Comparison of ENCODE assay signal across 8 cellular contexts in genomic region chr11:63917685-63918523, GRCh38. TPM values are rescaled to one million over a fixed set of nuclear protein-coding genes. Genes with fewer than 3 reads are reported as not detected.
DNase-seq lines count a peak whose midpoint lies in the region; ATAC-seq, FAIRE-seq and TF ChIP-seq lines count a peak whose summit lies in the region.

No MANE protein-coding gene starts in this region.

- no peak overlapping the region for H2AFZ ChIP-seq in H1 (ENCODE audit: low read length)

- peak overlapping the region; percentile 96 for H3K4ac ChIP-seq in H1 (replicated peaks; ENCODE audit: insufficient read length, low read depth, low read length)

- intact Hi-C loops in transverse colon (cut with DNase I; ENCODE audit: low total_unique reads): no loop called here

- H3K4me1 ChIP-seq in H1 (replicated peaks in 1 of 4; ENCODE audit: control insufficient read depth in 3 of 4, insufficient read depth in 4 of 4, low read length in 3 of 4): peaks cover 2 to 37% (median 31%) of the 10 kb centered on the region in 4 experiments
- peaks cover 29% of the 10 kb centered on the region for H3K4me1 ChIP-seq in mesodermal cell (ENCODE audit: control insufficient read depth, insufficient read depth, low read length, poor library complexity, severe bottlenecking)
- peaks cover 42 to 52% (median 49%) of the 10 kb centered on the region in 4 donors for H3K4me1 ChIP-seq in transverse colon

- H3K36me3 ChIP-seq in WERI-Rb-1 (peaks cover 21% of the 10 kb centered on the region), H1 (ENCODE audit: control insufficient read depth in 2 of 4, insufficient read depth in 4 of 4, low read length in 3 of 4) (peaks cover 10 to 19% (median 15%) of the 10 kb centered on the region in 4 experiments; a peak in 5 of 8 replicates), mesodermal cell (ENCODE audit: control insufficient read depth, insufficient read depth, low read length) (peaks cover 19% of the 10 kb centered on the region), transverse colon (no peaks in the 10 kb centered on the region)

- in situ Hi-C loops in transverse colon (cut with MboI; ENCODE audit: low pct_ligation_motif_present in 1 of 4, low pct_unique_long_range_greater_than_20kb in 1 of 4, low sequenced_read_pairs in 3 of 4): no loop called here

- peaks cover 3 to 29% of the 10 kb centered on the region in 2 experiments; a peak in 3 of 4 replicates for H3K79me2 ChIP-seq in H1 (ENCODE audit: control insufficient read depth in 1 of 2, insufficient read depth in 2 of 2, low read length in 2 of 2)

- peak overlapping the region; percentile 100 for H3K18ac ChIP-seq in H1 (ENCODE audit: extremely low read depth, low read length)

- no peak for TF ChIP-seq CTCF in WERI-Rb-1 (IDR thresholded peaks at IDR 0.05; ENCODE audit: low read depth, low read length)
- TF ChIP-seq CTCF in H1 (IDR thresholded peaks at IDR 0.05; ENCODE audit: control extremely low read depth in 1 of 3, insufficient read depth in 1 of 3, low read depth in 1 of 3, low read length in 3 of 3): 0 out of 4 replicates have a peak, but pooled peaks of 1 of the 3 experiments have one; percentile 2
- TF ChIP-seq CTCF in transverse colon (IDR thresholded peaks at IDR 0.05): no peak

- TF ChIP-seq RAD21 in H1 (IDR thresholded peaks at IDR 0.05 in 1 of 2, conservative IDR thresholded peaks at IDR 0.05 in 1 of 2; ENCODE audit: low read depth in 2 of 2, low read length in 2 of 2): no peak; a peak in 1 of 4 replicates

- TF ChIP-seq POLR2A in H1 (IDR thresholded peaks at IDR 0.05; ENCODE audit: control extremely low read depth in 1 of 2, low read depth in 2 of 2, low read length in 2 of 2) (peak in 1 of 2 experiments; percentile 75; a peak in 2 of 3 replicates), transverse colon (IDR thresholded peaks at IDR 0.05) (no peak)

- ATAC-seq in HG02571 (IDR thresholded peaks at IDR 0.05; ENCODE audit: unreplicated experiment) (no peak), GM21381 (IDR thresholded peaks at IDR 0.05; ENCODE audit: unreplicated experiment) (no peak)

- H3K4me2 ChIP-seq in H1 (ENCODE audit: insufficient read depth in 1 of 2, low read depth in 2 of 2, low read length in 2 of 2): peak overlapping the region; percentile 89 to 97

- H2BK5ac ChIP-seq in H1 (ENCODE audit: low read depth, low read length): peak overlapping the region; percentile 99

- H2BK20ac ChIP-seq in H1 (ENCODE audit: low read length): peak overlapping the region; percentile 86; the same call in 1 of the 2 replicates

- peak overlapping the region; percentile 79 for H3K56ac ChIP-seq in H1 (replicated peaks; ENCODE audit: insufficient read length, low read depth, low read length)

- H3K9me3 ChIP-seq in WERI-Rb-1 (ENCODE audit: severe bottlenecking) (no peaks in the 10 kb centered on the region), H1 (ENCODE audit: insufficient read depth in 2 of 2, low read depth in 1 of 2, low read length in 1 of 2) (no peaks in the 10 kb centered on the region), mesodermal cell (ENCODE audit: control insufficient read depth, low read length) (no peaks in the 10 kb centered on the region), transverse colon (no peaks in the 10 kb centered on the region)

- peak overlapping the region; percentile 97 for H4K8ac ChIP-seq in H1 (ENCODE audit: extremely low read depth, insufficient read depth, low read length)

- peaks cover 12 to 15% of the 10 kb centered on the region in 2 experiments for H4K20me1 ChIP-seq in H1 (replicated peaks in 1 of 2; ENCODE audit: control insufficient read depth in 1 of 2, insufficient read depth in 2 of 2, low read length in 2 of 2)

- H2BK15ac ChIP-seq in H1 (ENCODE audit: low read length): peak overlapping the region; percentile 96

- peak overlapping the region; percentile 85 for H2BK120ac ChIP-seq in H1 (replicated peaks; ENCODE audit: low read depth, low read length)

- H3K4me3 ChIP-seq in WERI-Rb-1 (ENCODE audit: low read depth, low read length) (peak overlapping the region; percentile 63), H1 (ENCODE audit: extremely low read depth in 1 of 4, insufficient read depth in 2 of 4, low read depth in 3 of 4, low read length in 4 of 4) (peak overlapping the region; percentile 57 to 86 (median 66)), mesodermal cell (ENCODE audit: extremely low read depth, insufficient read depth, low read length, poor library complexity, severe bottlenecking) (peak overlapping the region; percentile 66), transverse colon (peak overlapping the region; percentile 1 to 56 (median 41))

- H2AK5ac ChIP-seq in H1 (ENCODE audit: low read depth, low read length): peak overlapping the region; percentile 79; the same call in 1 of the 2 replicates

- POLR2A ChIA-PET in H1 (lab: Charles Lee; ENCODE audit: partially characterized antibody): interaction anchor here (0.7 to 10.7 kb wide), 28 partner anchors 9 to 1584 kb away, joined by 3 to 173 read pairs (median 4); partner anchors contain the start of genes MARK2, NAA40 and ZFTA

- H3K27ac ChIP-seq in WERI-Rb-1 (peak overlapping the region; percentile 100), H1 (ENCODE audit: low read depth, low read length) (peak overlapping the region; percentile 95), mesodermal cell (ENCODE audit: low read depth, low read length, severe bottlenecking) (peak overlapping the region; percentile 89), transverse colon (peak overlapping the region; percentile 84 to 90 (median 86))

- peaks cover 9% of the 10 kb centered on the region for H3K79me1 ChIP-seq in H1 (ENCODE audit: low read depth, low read length)

- peak overlapping the region; percentile 25 for H3K14ac ChIP-seq in H1 (ENCODE audit: insufficient read length)

- FAIRE-seq in H1 (lab: Jason Lieb, UNC): no peak

- H4K5ac ChIP-seq in H1 (ENCODE audit: insufficient read length, low read depth, low read length): peak overlapping the region; percentile 98

- no peak overlapping the region for H3K23ac ChIP-seq in H1 (ENCODE audit: insufficient read length)

- peak overlapping the region in 3 of 4 experiments; percentile 81 to 88 (median 82); a peak in 6 of 7 replicates for H3K9ac ChIP-seq in H1 (replicated peaks in 1 of 4; ENCODE audit: extremely low read depth in 1 of 4, low read depth in 3 of 4, low read length in 3 of 4)

- peak overlapping the region; percentile 95 for H2BK12ac ChIP-seq in H1 (ENCODE audit: low read depth, low read length)

- DNase-seq in ELR (ENCODE audit: low read depth) (peak; percentile 32), NCI-H1694 treated with DMSO at 0.1 percent for 48 hours (lab: John Stamatoyannopoulos, UW) (peak; percentile 83), WERI-Rb-1 (peak; percentile 94), H1 (ENCODE audit: low read depth in 1 of 2, low spot score in 2 of 2) (peak in 1 of 2 experiments; percentile 88), transverse colon (peak; percentile 62)

- CTCF ChIA-PET in H1 (lab: Charles Lee; ENCODE audit: partially characterized antibody): interaction anchor here (0.7 to 9.3 kb wide), 13 partner anchors 9 to 116 kb away, joined by 3 to 129 read pairs (median 4); partner anchors contain the start of genes MARK2 and NAA40

- H4K91ac ChIP-seq in H1 (replicated peaks; ENCODE audit: insufficient read length, low read length): peak overlapping the region; percentile 90

- 2% methylated on average over 12 of the region's 50 CpGs; no CpG with 5 or more reads in 1 of the 2 experiments for WGBS in H1 (ENCODE audit: extremely low coverage in 1 of 2, insufficient coverage in 1 of 2, insufficient read length in 1 of 2, insufficient replicate concordance in 2 of 2, low coverage in 1 of 2, low lambda C conversion rate in 2 of 2, missing lambda C conversion rate in 1 of 2), 2 experiments
- 0 to 1% methylated on average over 25 to 29 of the region's 50 CpGs for WGBS in mesodermal cell (ENCODE audit: insufficient coverage in 2 of 2), 2 experiments
- 7% methylated on average over 40 of the region's 50 CpGs; no CpG with 5 or more reads in 1 of the 2 donors for WGBS in transverse colon (ENCODE audit: low coverage in 1 of 2), 2 donors

- H3K23me2 ChIP-seq in H1 (ENCODE audit: low read depth, low read length): peaks cover 31% of the 10 kb centered on the region

- TF ChIP-seq EP300 in H1 (IDR thresholded peaks at IDR 0.05; ENCODE audit: borderline replicate concordance in 1 of 2, low read depth in 2 of 2, low read length in 2 of 2): no peak
- no peak for TF ChIP-seq EP300 in transverse colon (IDR thresholded peaks at IDR 0.05; ENCODE audit: low read depth)

- H3K27me3 ChIP-seq in WERI-Rb-1 (ENCODE audit: insufficient read depth, low read depth, severe bottlenecking): no peaks in the 10 kb centered on the region
- peaks cover 0 to 3% (median 0%) of the 10 kb centered on the region in 4 experiments; a peak in 2 of 7 replicates for H3K27me3 ChIP-seq in H1 (replicated peaks in 1 of 4; ENCODE audit: control insufficient read depth in 3 of 4, extremely low read depth in 1 of 4, insufficient read depth in 3 of 4, low read length in 3 of 4)
- no peaks in the 10 kb centered on the region for H3K27me3 ChIP-seq in transverse colon

RNA-seq across cellular contexts. Expression of gene RCOR2, which starts 0.9 kb away (rescaled TPM):
- total RNA-seq in H1 (2021; fragmentation: NEBNext Ultra II Directional; extraction: Animal tissue kit (Norgen Biotek cat#: 25700)): 78.0 and 80.1 TPM in 2 replicates
- 54.6 and 75.9 TPM in 2 replicates for polyA plus RNA-seq in H1 (2011; rRNA removed)
- polyA plus RNA-seq in H1 (2011; cell fraction: cytosol; rRNA removed): 67.2 TPM
- polyA plus RNA-seq in H1 (2011; cell fraction: nucleus; rRNA removed): 110 TPM
- 55.1 to 84.2 TPM (median 78.1 TPM) in 4 replicates for polyA plus RNA-seq in H1 (2012, experiment 1 of 2)
- polyA plus RNA-seq in H1 (2012, experiment 2 of 2): 64.1 TPM
- 47.1 TPM for polyA plus RNA-seq in H1 (2013, experiment 1 of 2)
- polyA plus RNA-seq in H1 (2013, experiment 2 of 2): 41.5 TPM
- polyA minus RNA-seq in H1 (2011; rRNA and poly(A)+ RNA removed): 54.5 and 69.3 TPM in 2 replicates
- 50.3 TPM for polyA minus RNA-seq in H1 (2011; cell fraction: cytosol; rRNA and poly(A)+ RNA removed)
- polyA minus RNA-seq in H1 (2011; cell fraction: nucleus; rRNA and poly(A)+ RNA removed): 42.1 TPM
- polyA plus RNA-seq in mesodermal cell (2013, experiment 1 of 2): 29.9 TPM
- 28.3 TPM for polyA plus RNA-seq in mesodermal cell (2013, experiment 2 of 2)
- total RNA-seq in transverse colon: under 1 TPM in 2 of 4 donors, not detected in 2; 0.64 to 0.82 TPM

RNA-seq across cellular contexts. Expression of gene NAA40, which starts 20.9 kb away (rescaled TPM):
- 31.1 and 34.1 TPM in 2 replicates for total RNA-seq in H1 (2021; fragmentation: NEBNext Ultra II Directional; extraction: Animal tissue kit (Norgen Biotek cat#: 25700))
- polyA plus RNA-seq in H1 (2011; rRNA removed): 20.0 and 23.7 TPM in 2 replicates
- polyA plus RNA-seq in H1 (2011; cell fraction: cytosol; rRNA removed): 27.8 TPM
- polyA plus RNA-seq in H1 (2011; cell fraction: nucleus; rRNA removed): 43.0 TPM
- polyA plus RNA-seq in H1 (2012, experiment 1 of 2): 24.6 to 30.7 TPM (median 25.7 TPM) in 4 replicates
- 18.0 TPM for polyA plus RNA-seq in H1 (2012, experiment 2 of 2)
- 14.5 TPM for polyA plus RNA-seq in H1 (2013, experiment 1 of 2)
- polyA plus RNA-seq in H1 (2013, experiment 2 of 2): 13.6 TPM
- polyA minus RNA-seq in H1 (2011; rRNA and poly(A)+ RNA removed): 20.8 and 23.4 TPM in 2 replicates
- polyA minus RNA-seq in H1 (2011; cell fraction: cytosol; rRNA and poly(A)+ RNA removed): 10.6 TPM
- 20.5 TPM for polyA minus RNA-seq in H1 (2011; cell fraction: nucleus; rRNA and poly(A)+ RNA removed)
- polyA plus RNA-seq in mesodermal cell (2013, experiment 1 of 2): 22.4 TPM
- polyA plus RNA-seq in mesodermal cell (2013, experiment 2 of 2): 18.8 TPM
- 10 to 100 TPM; 25.8 to 36.6 (median 34.3) TPM for total RNA-seq in transverse colon

RNA-seq across cellular contexts. Expression of gene COX8A, which starts 56.5 kb away (rescaled TPM):
- 365 and 413 TPM in 2 replicates for total RNA-seq in H1 (2021; fragmentation: NEBNext Ultra II Directional; extraction: Animal tissue kit (Norgen Biotek cat#: 25700))
- polyA plus RNA-seq in H1 (2011; rRNA removed): 1,720 and 2,058 TPM in 2 replicates
- 801 TPM for polyA plus RNA-seq in H1 (2011; cell fraction: cytosol; rRNA removed)
- polyA plus RNA-seq in H1 (2011; cell fraction: nucleus; rRNA removed): 895 TPM
- polyA plus RNA-seq in H1 (2012, experiment 1 of 2): 439 to 800 TPM (median 741 TPM) in 4 replicates
- polyA plus RNA-seq in H1 (2012, experiment 2 of 2): 1,693 TPM
- polyA plus RNA-seq in H1 (2013, experiment 1 of 2): 891 TPM
- 816 TPM for polyA plus RNA-seq in H1 (2013, experiment 2 of 2)
- 145 and 160 TPM in 2 replicates for polyA minus RNA-seq in H1 (2011; rRNA and poly(A)+ RNA removed)
- polyA minus RNA-seq in H1 (2011; cell fraction: cytosol; rRNA and poly(A)+ RNA removed): 241 TPM
- polyA minus RNA-seq in H1 (2011; cell fraction: nucleus; rRNA and poly(A)+ RNA removed): 152 TPM
- polyA plus RNA-seq in mesodermal cell (2013, experiment 1 of 2): 375 TPM
- 310 TPM for polyA plus RNA-seq in mesodermal cell (2013, experiment 2 of 2)
- 1,000 to 10,000 TPM in 2 of 4 donors, 100 to 1,000 TPM in 2; 471 to 1,475 (median 1,057) TPM for total RNA-seq in transverse colon

Comparison
In these comparisons a context has a peak if more than half of its experiments do, and no peak if none do; other contexts are left out.
1. RNA of gene RCOR2, which starts 0.9 kb away (total RNA-seq): 78.0 to 80.1 TPM in H1; 0.64 to 0.82 TPM in transverse colon; every median in the first group is over 10 times any median in the second.
2. Peak in every context shown above with its lines, with median percentiles within 50 percentile points of each other: H3K27ac ChIP-seq and H3K4me3 ChIP-seq.